In genomic region chr7:48087349-48087748, GRCh38 we compare ENCODE assay signal across 9 cellular contexts. TPM values are rescaled to one million over a fixed set of nuclear protein-coding genes. Genes with fewer than 3 reads are reported as not detected.
DNase-seq lines count a peak whose midpoint lies in the region; ATAC-seq and TF ChIP-seq lines count a peak whose summit lies in the region.
"Had no signal": no experiment of that assay in that cellular context is flagged by ENCODE, and none has a peak within 500 bp of the region (broad histone marks: within the 10 kb centered on the region; RNA-seq: fewer than 3 reads in every experiment).

No MANE protein-coding gene starts in this region.

- peaks cover 6% of the 10 kb centered on the region for H3K27me3 ChIP-seq in neural progenitor cell

- in situ Hi-C loops in astrocyte of the spinal cord (cut with HindIII; ENCODE audit: low sequenced_read_pairs) = no loop called here

- H4K20me1 ChIP-seq in neural progenitor cell (ENCODE audit: low read depth) = no peaks in the 10 kb centered on the region

- peak overlapping the region; percentile 63 for H3K4me3 Mint-ChIP-seq in neural progenitor cell

- no peaks in the 10 kb centered on the region for H3K36me3 ChIP-seq in neural progenitor cell

- H3K9me3 ChIP-seq in neural progenitor cell (ENCODE audit: low read depth) = no peaks in the 10 kb centered on the region

- no peaks in the 10 kb centered on the region for H3K9me3 Mint-ChIP-seq in neural progenitor cell

- H2AFZ ChIP-seq in neural progenitor cell (replicated peaks) = no peak overlapping the region

- H3K27ac Mint-ChIP-seq in neural progenitor cell = no peak overlapping the region

- H3F3A ChIP-seq in neural progenitor cell (ENCODE audit: low read depth) = peaks cover 42% of the 10 kb centered on the region

- TF ChIP-seq CTCF in astrocyte of the spinal cord (IDR thresholded peaks at IDR 0.05; ENCODE audit: low read depth, low read length) = no peak
- TF ChIP-seq CTCF in neural progenitor cell (IDR thresholded peaks at IDR 0.05) = no peak

- H3K9ac ChIP-seq in neural progenitor cell = no peak overlapping the region

- no peak overlapping the region for H3K4me2 ChIP-seq in neural progenitor cell

- H3K27ac ChIP-seq in neural progenitor cell = no peak overlapping the region

- peaks cover 25% of the 10 kb centered on the region for H3K4me1 Mint-ChIP-seq in neural progenitor cell

- peaks cover 3% of the 10 kb centered on the region for H3K27me3 Mint-ChIP-seq in neural progenitor cell (ENCODE audit: insufficient read depth, low read depth)

- peak; percentile 18 for ATAC-seq in HG03520 (IDR thresholded peaks at IDR 0.05; ENCODE audit: unreplicated experiment)

- peak; percentile 28 for DNase-seq in stimulated activated CD4-positive, alpha-beta T cell treated with anti-CD3 and anti-CD28 coated beads, Interleukin-4, amount 100 ng/mL, for 24 hours
- no peak for DNase-seq in stimulated activated CD4-positive, alpha-beta T cell treated with anti-CD3 and anti-CD28 coated beads, Interleukin-12 subunit alpha, Interleukin-12 subunit beta, amount 100 ng/mL, for 4 hours
- DNase-seq in astrocyte of the spinal cord (ENCODE audit: low read depth, low spot score) (peak; percentile 74), neural progenitor cell (ENCODE audit: low spot score) (no peak), NCI-H2029 treated with DMSO at 0.1 percent for 48 hours (lab: John Stamatoyannopoulos, UW) (no peak), NCI-H2171 (lab: John Stamatoyannopoulos, UW) (no peak), occipital lobe (lab: John Stamatoyannopoulos, UW) (no peak)

- peaks cover 6% of the 10 kb centered on the region for H3K36me3 Mint-ChIP-seq in neural progenitor cell

- peaks cover 15% of the 10 kb centered on the region for H3K4me1 ChIP-seq in neural progenitor cell

- no peaks in the 10 kb centered on the region for H3K79me2 ChIP-seq in neural progenitor cell (ENCODE audit: low read depth)

- H3K4me3 ChIP-seq in astrocyte of the spinal cord (ENCODE audit: low read depth, low read length) (no peak overlapping the region), neural progenitor cell (no peak overlapping the region)

RNA-seq across cellular contexts. Expression of gene UPP1, which starts 1.7 kb away (rescaled TPM):
- total RNA-seq in neural progenitor cell (ENCODE audit: low replicate concordance) = 11.2 and 15.0 TPM in 2 replicates
- 1.4 TPM for total RNA-seq in occipital lobe

RNA-seq across cellular contexts. Expression of gene C7orf57, which starts 52.0 kb away (rescaled TPM):
- total RNA-seq in neural progenitor cell (ENCODE audit: low replicate concordance) (not detected in 2 replicates), occipital lobe (0.78 TPM)
- total RNA-seq: epithelial cell of proximal tubule had no signal

RNA-seq across cellular contexts. Expression of gene SUN3, which starts 58.4 kb away (rescaled TPM):
- not detected in 2 replicates for total RNA-seq in neural progenitor cell (ENCODE audit: low replicate concordance)
- total RNA-seq in occipital lobe = not detected
- total RNA-seq: epithelial cell of proximal tubule had no signal

Comparison
In these comparisons a context has a peak if more than half of its experiments do, and no peak if none do; other contexts are left out.
1. DNase-seq: peak in stimulated activated CD4-positive, alpha-beta T cell treated with anti-CD3 and anti-CD28 coated beads, Interleukin-4, amount 100 ng/mL, for 24 hours (single experiment) and astrocyte of the spinal cord (single experiment); none in stimulated activated CD4-positive, alpha-beta T cell treated with anti-CD3 and anti-CD28 coated beads, Interleukin-12 subunit alpha, Interleukin-12 subunit beta, amount 100 ng/mL, for 4 hours (single experiment), neural progenitor cell (single experiment), NCI-H2029 treated with DMSO at 0.1 percent for 48 hours (single experiment), NCI-H2171 (single experiment) and occipital lobe (single experiment).